Comparison of ENCODE assay signal across 14 cellular contexts in the genomic region with DNA sequence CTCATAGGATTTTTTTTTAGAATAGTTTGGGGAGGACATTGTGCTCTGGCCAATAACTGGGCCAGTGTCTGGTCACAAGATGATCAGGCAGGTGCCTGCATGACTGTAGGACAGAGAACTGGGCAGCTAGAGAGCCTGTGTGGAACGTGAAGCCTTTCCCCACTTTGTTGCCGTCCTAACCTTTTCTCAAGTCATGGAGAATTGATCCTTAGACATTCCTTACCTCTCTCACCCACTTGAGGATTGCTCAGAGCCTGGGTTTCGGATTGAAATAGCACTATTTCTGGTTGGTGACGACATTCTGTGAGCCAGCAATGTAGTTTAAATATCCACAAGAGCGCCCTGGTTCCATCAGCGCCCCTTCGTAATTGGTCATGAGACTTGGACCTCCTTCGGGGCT.
DNase-seq lines count a peak whose midpoint lies in the region; ATAC-seq, FAIRE-seq and TF ChIP-seq lines count a peak whose summit lies in the region.
"Had no signal": no experiment of that assay in that cellular context is flagged by ENCODE, and none has a peak within 500 bp of the region (broad histone marks: within the 10 kb centered on the region; RNA-seq: fewer than 3 reads in every experiment).

No MANE protein-coding gene starts in this region.

- peak; percentile 25 for ATAC-seq in GM19023 (IDR thresholded peaks at IDR 0.05; ENCODE audit: unreplicated experiment)
- peak; percentile 11 for ATAC-seq in HG02870 (IDR thresholded peaks at IDR 0.05; ENCODE audit: unreplicated experiment)
- no peak for ATAC-seq in T-helper 17 cell
- ATAC-seq in GM18870 (IDR thresholded peaks at IDR 0.05; ENCODE audit: unreplicated experiment), result no peak

- no peak overlapping the region for H2BK5ac ChIP-seq in neuronal stem cell (ENCODE audit: low read length)

- no peak overlapping the region for H3K4me3 ChIP-seq in astrocyte (ENCODE audit: insufficient read depth, low read depth, low read length)
- H3K4me3 ChIP-seq in neuronal stem cell (ENCODE audit: low read length in 2 of 2), result no peak overlapping the region
- H3K4me3 ChIP-seq: Peyer's patch had no signal

- no peak overlapping the region for H3K4me2 ChIP-seq in astrocyte (ENCODE audit: low read length)
- no peak overlapping the region for H3K4me2 ChIP-seq in neuronal stem cell (ENCODE audit: insufficient read depth, low read length, poor library complexity, severe bottlenecking)

- H3K9ac ChIP-seq in astrocyte (ENCODE audit: low read length), result no peak overlapping the region
- H3K9ac ChIP-seq in neuronal stem cell (ENCODE audit: low read depth, low read length, poor library complexity), result no peak overlapping the region

- H3K27ac ChIP-seq in astrocyte (ENCODE audit: low read depth, low read length) (no peak overlapping the region), neuronal stem cell (replicated peaks; ENCODE audit: low read length) (no peak overlapping the region)

- H3K9me3 ChIP-seq in astrocyte (ENCODE audit: insufficient read depth, low read depth, low read length), result no peaks in the 10 kb centered on the region
- no peaks in the 10 kb centered on the region for H3K9me3 ChIP-seq in neuronal stem cell (replicated peaks in 1 of 2; ENCODE audit: control insufficient read depth in 2 of 2, insufficient read depth in 1 of 2, low read depth in 1 of 2, low read length in 2 of 2)
- H3K9me3 ChIP-seq in T-helper 17 cell (ENCODE audit: control insufficient read depth, low read length, poor library complexity, severe bottlenecking), result no peaks in the 10 kb centered on the region
- H3K9me3 ChIP-seq: Peyer's patch had no signal

- H3K9me3 Mint-ChIP-seq in astrocyte (ENCODE audit: unreplicated experiment) (no peaks in the 10 kb centered on the region), nephron progenitor cell (no peaks in the 10 kb centered on the region)
- H3K9me3 Mint-ChIP-seq: T-helper 1 cell treated with Interleukin-12 subunit alpha and Interleukin-12 subunit beta and Interleukin-4 antibody, amounts not matched to agents 30 μg/mL and 1 μg/mL, for 36 hours had no signal

- H3K4me3 Mint-ChIP-seq in astrocyte (ENCODE audit: unreplicated experiment), result peak overlapping the region; percentile 31
- no peak overlapping the region for H3K4me3 Mint-ChIP-seq in T-helper 17 cell
- no peak overlapping the region for H3K4me3 Mint-ChIP-seq in nephron progenitor cell
- H3K4me3 Mint-ChIP-seq: naive B cell; T-helper 1 cell treated with Interleukin-12 subunit alpha and Interleukin-12 subunit beta and Interleukin-4 antibody, amounts not matched to agents 30 μg/mL and 1 μg/mL, for 36 hours had no signal

- no peak overlapping the region for H4K8ac ChIP-seq in neuronal stem cell (ENCODE audit: low read depth, low read length)

- H3K36me3 Mint-ChIP-seq in astrocyte (ENCODE audit: low read depth, unreplicated experiment) (peaks cover 2% of the 10 kb centered on the region), T-helper 17 cell (ENCODE audit: low read depth) (no peaks in the 10 kb centered on the region), nephron progenitor cell (ENCODE audit: low read depth) (no peaks in the 10 kb centered on the region)
- H3K36me3 Mint-ChIP-seq: naive B cell had no signal

- peaks cover 98% of the 10 kb centered on the region for H3K79me2 ChIP-seq in astrocyte (ENCODE audit: insufficient read depth, low read length)

- WGBS in neuronal stem cell (ENCODE audit: extremely low coverage in 2 of 2, insufficient read length in 2 of 2, insufficient replicate concordance in 1 of 2), 2 donors, result no CpG with 5 or more reads among the region's 8 CpGs

- H2BK120ac ChIP-seq in neuronal stem cell (ENCODE audit: low read depth, low read length), result no peak overlapping the region

- H3K14ac ChIP-seq in neuronal stem cell (ENCODE audit: low read length), result no peak overlapping the region

- H3K27me3 Mint-ChIP-seq in astrocyte (ENCODE audit: low read depth, unreplicated experiment) (no peaks in the 10 kb centered on the region), T-helper 17 cell (peaks cover 23% of the 10 kb centered on the region), nephron progenitor cell (ENCODE audit: low read depth, poor library complexity) (peaks cover 3% of the 10 kb centered on the region)

- peaks cover 22% of the 10 kb centered on the region for H3K4me1 ChIP-seq in astrocyte (ENCODE audit: insufficient read depth, low read length)
- H3K4me1 ChIP-seq in neuronal stem cell (ENCODE audit: control insufficient read depth in 2 of 2, insufficient read depth in 1 of 2, low read depth in 1 of 2, low read length in 2 of 2), result peaks cover 36 to 39% of the 10 kb centered on the region in 2 donors

- H3K36me3 ChIP-seq in astrocyte (ENCODE audit: insufficient read depth, low read length) (no peaks in the 10 kb centered on the region), neuronal stem cell (replicated peaks in 1 of 2; ENCODE audit: control insufficient read depth in 2 of 2, insufficient read depth in 2 of 2, low read length in 2 of 2) (no peaks in the 10 kb centered on the region)
- H3K36me3 ChIP-seq: Peyer's patch had no signal

- H2AK5ac ChIP-seq in neuronal stem cell (ENCODE audit: low read depth, low read length), result no peak overlapping the region

- H3K18ac ChIP-seq in neuronal stem cell (ENCODE audit: low read length), result peak overlapping the region; percentile 54

- no peak overlapping the region for H3K4ac ChIP-seq in neuronal stem cell (ENCODE audit: low read length)

- no peak overlapping the region for H3K23ac ChIP-seq in neuronal stem cell (ENCODE audit: low read depth, low read length, poor library complexity)

- peaks cover 96% of the 10 kb centered on the region for H4K20me1 ChIP-seq in astrocyte (ENCODE audit: insufficient read depth, low read length)

- H3K4me1 Mint-ChIP-seq in astrocyte (ENCODE audit: low read depth, unreplicated experiment), result peaks cover 68% of the 10 kb centered on the region
- peaks cover 14% of the 10 kb centered on the region for H3K4me1 Mint-ChIP-seq in T-helper 17 cell
- peaks cover 91% of the 10 kb centered on the region for H3K4me1 Mint-ChIP-seq in nephron progenitor cell

- no peak for FAIRE-seq in astrocyte (lab: Jason Lieb, UNC)
- FAIRE-seq: endometrium had no signal

- no peak overlapping the region for H4K91ac ChIP-seq in neuronal stem cell (ENCODE audit: low read depth, low read length, poor library complexity)

- no peak overlapping the region for H2BK15ac ChIP-seq in neuronal stem cell (ENCODE audit: low read length)

- TF ChIP-seq CTCF in astrocyte (IDR thresholded peaks at IDR 0.05; ENCODE audit: insufficient read depth, low read depth, low read length) (no peak), nephron progenitor cell (IDR thresholded peaks at IDR 0.05) (no peak)

- no peaks in the 10 kb centered on the region for H3K79me1 ChIP-seq in neuronal stem cell (ENCODE audit: low read depth, low read length)

- DNase-seq in astrocyte (ENCODE audit: low read depth) (no peak), neuronal stem cell (ENCODE audit: low spot score) (no peak), T-helper 17 cell (no peak), GM19238 (ENCODE audit: insufficient read length, low spot score) (no peak), nephron progenitor cell (no peak)
- DNase-seq: GF-D8, naive B cell, NCI-H1092, Peyer's patch had no signal

- peak overlapping the region; percentile 74 for H3K27ac Mint-ChIP-seq in astrocyte (ENCODE audit: unreplicated experiment)
- H3K27ac Mint-ChIP-seq in T-helper 17 cell, result no peak overlapping the region
- H3K27ac Mint-ChIP-seq in nephron progenitor cell, result no peak overlapping the region
- H3K27ac Mint-ChIP-seq: naive B cell; T-helper 1 cell treated with Interleukin-12 subunit alpha and Interleukin-12 subunit beta and Interleukin-4 antibody, amounts not matched to agents 30 μg/mL and 1 μg/mL, for 36 hours had no signal

- no peaks in the 10 kb centered on the region for H3K27me3 ChIP-seq in astrocyte (ENCODE audit: insufficient read depth, low read length)
- H3K27me3 ChIP-seq in neuronal stem cell (ENCODE audit: control insufficient read depth in 3 of 3, insufficient read depth in 3 of 3, low read depth in 1 of 3, low read length in 3 of 3), result no peaks in the 10 kb centered on the region
- H3K27me3 ChIP-seq: Peyer's patch had no signal

- no peak overlapping the region for H2AFZ ChIP-seq in astrocyte (ENCODE audit: low read depth, low read length)
- no peak overlapping the region for H2AFZ ChIP-seq in neuronal stem cell (ENCODE audit: low read length)

- no peak overlapping the region for H2BK12ac ChIP-seq in neuronal stem cell (ENCODE audit: low read length)

Comparison
In these comparisons a context has a peak if more than half of its experiments do, and no peak if none do; other contexts are left out.
1. ATAC-seq: peak in GM19023 (single experiment) and HG02870 (single experiment); none in T-helper 17 cell (single experiment) and GM18870 (single experiment).